9 cellular contexts compared by ENCODE assay signal in the genomic region with DNA sequence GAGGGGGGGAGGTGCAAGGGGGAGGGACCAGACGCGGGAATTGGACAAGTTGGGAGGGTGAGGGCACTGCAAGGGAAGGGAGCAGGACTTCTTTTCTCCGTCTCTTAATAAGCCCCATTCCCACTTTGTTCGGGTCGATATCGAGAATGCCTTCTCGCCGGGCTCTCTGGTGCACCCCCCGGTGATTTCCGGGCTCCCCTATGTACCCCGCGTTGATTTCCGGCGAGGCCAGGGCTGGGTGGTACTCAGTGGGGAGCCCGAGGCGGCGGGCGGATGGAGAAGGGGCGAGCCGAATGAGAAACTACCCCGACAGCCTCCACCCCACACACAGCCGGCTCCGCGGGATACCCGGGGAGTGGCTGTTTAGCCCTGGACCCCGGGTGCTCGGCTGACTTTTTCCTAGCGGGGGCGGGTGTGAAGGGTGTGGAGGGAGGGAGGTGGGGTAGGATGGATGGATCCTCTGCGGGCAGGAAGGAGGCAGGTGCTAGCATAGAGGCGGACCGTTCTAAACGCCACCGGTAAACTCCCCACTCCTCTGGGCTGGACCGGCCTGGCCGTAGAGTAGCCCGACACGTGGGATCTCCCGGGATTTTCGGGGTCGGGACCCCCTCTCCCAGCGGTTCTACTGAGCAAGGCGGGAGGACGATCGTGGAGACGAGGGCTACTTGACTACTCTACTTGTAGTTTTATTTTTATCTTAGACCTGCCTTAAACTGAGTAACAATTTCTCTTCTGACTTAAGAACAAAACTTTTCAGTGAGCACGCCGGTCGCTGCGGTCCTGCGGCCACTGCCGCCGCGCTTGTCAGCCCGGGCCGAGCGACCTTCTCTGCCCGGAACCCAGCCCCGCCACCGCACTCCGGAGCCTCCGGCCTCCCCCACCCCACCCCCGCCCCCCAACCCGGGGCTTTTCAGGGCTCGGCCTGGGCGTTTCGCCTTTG. TPM values are rescaled to one million over a fixed set of nuclear protein-coding genes. Genes with fewer than 3 reads are reported as not detected.
DNase-seq lines count a peak whose midpoint lies in the region; ATAC-seq and TF ChIP-seq lines count a peak whose summit lies in the region.
"Had no signal": no experiment of that assay in that cellular context is flagged by ENCODE, and none has a peak within 500 bp of the region (broad histone marks: within the 10 kb centered on the region; RNA-seq: fewer than 3 reads in every experiment).

No MANE protein-coding gene starts in this region.

- TF ChIP-seq EP300 in upper lobe of left lung (IDR thresholded peaks at IDR 0.05): no peak

- H3K27ac ChIP-seq in SJSA1 (no peak overlapping the region), colonic mucosa (no peak overlapping the region), upper lobe of left lung (no peak overlapping the region)
- H3K27ac ChIP-seq: C4-2B had no signal

- peaks cover 93% of the 10 kb centered on the region for H3K27me3 ChIP-seq in SJSA1 (replicated peaks)
- peaks cover 77% of the 10 kb centered on the region for H3K27me3 ChIP-seq in colonic mucosa
- peaks cover 1 to 56% (median 37%) of the 10 kb centered on the region in 4 donors for H3K27me3 ChIP-seq in upper lobe of left lung

- TF ChIP-seq CTCF in colonic mucosa (IDR thresholded peaks at IDR 0.05) (no peak), mucosa of descending colon (IDR thresholded peaks at IDR 0.05) (no peak), upper lobe of left lung (IDR thresholded peaks at IDR 0.05) (no peak)

- no peaks in the 10 kb centered on the region for H3K36me3 ChIP-seq in SJSA1
- H3K36me3 ChIP-seq in colonic mucosa: no peaks in the 10 kb centered on the region
- H3K36me3 ChIP-seq in mucosa of descending colon (ENCODE audit: low read depth): no peaks in the 10 kb centered on the region
- no peaks in the 10 kb centered on the region for H3K36me3 ChIP-seq in upper lobe of left lung

- ATAC-seq in mucosa of descending colon (peak; percentile 42), upper lobe of left lung (ENCODE audit: low FRiP score in 2 of 2) (peak; percentile 56 to 68), GM18498 (IDR thresholded peaks at IDR 0.05; ENCODE audit: unreplicated experiment) (no peak)

- H3K9ac ChIP-seq in colonic mucosa (ENCODE audit: low read depth in 2 of 2, low read length in 2 of 2): peak overlapping the region in 1 of 2 donors; percentile 12

- H3K9me3 ChIP-seq in SJSA1 (replicated peaks): peaks cover 13% of the 10 kb centered on the region
- H3K9me3 ChIP-seq in colonic mucosa: no peaks in the 10 kb centered on the region
- H3K9me3 ChIP-seq in mucosa of descending colon: no peaks in the 10 kb centered on the region
- H3K9me3 ChIP-seq in upper lobe of left lung: no peaks in the 10 kb centered on the region

- intact Hi-C loops in colonic mucosa (cut with DNase I): no loop called here
- intact Hi-C loops in mucosa of descending colon (cut with DNase I, micrococcal nuclease): no loop called here

- DNase-seq in NCI-H1105 treated with DMSO at 0.1 percent for 48 hours (lab: John Stamatoyannopoulos, UW): peak; percentile 3
- no peak for DNase-seq in NCI-H1105 (lab: John Stamatoyannopoulos, UW)
- peak in 1 of 2 experiments; percentile 23 for DNase-seq in SJSA1 (ENCODE audit: low read depth in 1 of 2, low spot score in 2 of 2)
- no peak for DNase-seq in colonic mucosa
- DNase-seq in mucosa of descending colon: peak in 1 of 3 donors; percentile 25
- peak; percentile 24 to 87 for DNase-seq in upper lobe of left lung
- DNase-seq in dedifferentiated amniotic fluid mesenchymal stem cell (ENCODE audit: extremely low spot score): no peak

- H3K4me3 ChIP-seq in SJSA1 (peak overlapping the region; percentile 28), colonic mucosa (peak overlapping the region; percentile 43), mucosa of descending colon (no peak overlapping the region), upper lobe of left lung (peak overlapping the region; percentile 21 to 52 (median 44))

- H3K4me1 ChIP-seq in SJSA1 (replicated peaks) (peaks cover 23% of the 10 kb centered on the region), colonic mucosa (peaks cover 17% of the 10 kb centered on the region), mucosa of descending colon (ENCODE audit: low read depth) (peaks cover 26% of the 10 kb centered on the region), upper lobe of left lung (peaks cover 34 to 46% (median 41%) of the 10 kb centered on the region in 4 donors)

- no peak for TF ChIP-seq POLR2A in upper lobe of left lung (IDR thresholded peaks at IDR 0.05)

- 2 to 3% methylated on average over 45 to 66 of the region's 67 CpGs for WGBS in upper lobe of left lung, 2 donors

RNA-seq across cellular contexts. Expression of a gene that starts 1.0 kb away (rescaled TPM):
- 70.5 and 75.0 TPM in 2 replicates for total RNA-seq in SJSA1 (2014; rRNA removed; shearing (Covaris generic))
- total RNA-seq in colonic mucosa (10 to 100 TPM; 53.3 to 62.0 TPM), mucosa of descending colon (10 to 100 TPM; 61.9 to 83.9 (median 72.7) TPM), upper lobe of left lung (100 to 1,000 TPM in 2 of 6 donors, 10 to 100 TPM in 4; 77.7 to 114 (median 91.1) TPM)

RNA-seq across cellular contexts. Expression of a gene that starts 51.0 kb away (rescaled TPM):
- total RNA-seq in SJSA1 (2014; rRNA removed; shearing (Covaris generic)): 64.6 and 68.9 TPM in 2 replicates
- total RNA-seq in colonic mucosa (10 to 100 TPM; 29.7 to 58.2 TPM), mucosa of descending colon (10 to 100 TPM; 35.6 to 42.1 (median 36.4) TPM), upper lobe of left lung (10 to 100 TPM; 27.0 to 43.7 (median 39.3) TPM)

Comparison
In these comparisons a context has a peak if more than half of its experiments do, and no peak if none do; other contexts are left out.
1. DNase-seq: peak in NCI-H1105 treated with DMSO at 0.1 percent for 48 hours (single experiment) and upper lobe of left lung (2 of 2); none in NCI-H1105 (single experiment), colonic mucosa (single experiment) and dedifferentiated amniotic fluid mesenchymal stem cell (single experiment).